ENCODE assay signal across 1 cellular context in the genomic region with DNA sequence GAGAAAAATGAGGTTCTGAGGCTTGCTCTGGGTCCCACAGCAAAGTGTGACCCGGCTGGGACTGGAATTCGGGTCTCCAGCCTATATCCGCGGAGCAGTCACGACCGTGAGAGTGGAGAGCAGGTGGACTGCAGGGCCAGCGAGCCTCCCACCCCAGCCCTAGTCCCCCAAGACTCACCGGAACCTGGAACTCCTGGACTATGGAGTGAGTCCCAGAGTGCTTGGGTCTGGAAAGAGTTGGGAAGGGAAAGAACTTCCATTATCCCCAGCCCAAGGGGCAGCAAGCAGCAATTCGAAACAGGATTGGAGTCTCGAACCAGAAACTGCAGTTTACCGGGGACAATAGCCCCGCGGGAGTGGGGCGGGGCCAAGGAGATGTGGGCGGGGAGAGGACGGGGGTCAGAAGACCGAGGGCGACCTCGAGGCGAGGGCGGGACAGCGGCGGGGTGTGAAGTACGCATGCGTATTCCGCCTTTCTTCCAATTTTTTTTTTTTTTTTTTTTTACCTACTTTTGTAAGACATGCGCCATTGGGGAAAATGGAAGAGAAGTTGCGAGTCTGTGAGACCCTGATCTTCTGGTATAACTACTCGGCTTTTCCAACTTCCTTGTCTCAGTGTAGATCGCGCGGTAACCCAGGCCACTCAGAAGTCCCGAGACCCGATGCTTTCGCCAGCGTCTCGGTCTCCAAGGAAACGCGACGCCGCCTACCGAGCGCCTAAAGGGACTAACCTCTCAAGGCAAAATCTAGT.
TF ChIP-seq lines count a peak whose summit lies in the region.

A gene with protein sequence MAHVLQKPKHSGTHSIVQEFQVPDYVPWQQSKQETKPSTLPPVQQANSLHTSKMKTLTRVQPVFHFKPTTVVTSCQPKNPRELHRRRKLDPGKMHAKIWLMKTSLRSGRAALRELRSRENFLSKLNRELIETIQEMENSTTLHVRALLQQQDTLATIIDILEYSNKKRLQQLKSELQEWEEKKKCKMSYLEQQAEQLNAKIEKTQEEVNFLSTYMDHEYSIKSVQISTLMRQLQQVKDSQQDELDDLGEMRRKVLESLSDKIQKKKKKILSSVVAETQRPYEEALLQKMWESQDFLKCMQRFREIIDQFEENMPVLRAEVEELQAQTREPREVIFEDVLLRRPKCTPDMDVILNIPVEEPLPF (minus strand): TSS at position 670 of the 751 bp plus-strand sequence. CDS start 140 bp downstream, at position 530.

TF ChIP-seq in HCT116, 20 proteins besides CTCF, POLR2A, EP300 and RAD21 (continued from another document):
- peak; percentile 8; the same call in 1 of the 2 replicates for TF ChIP-seq CBX3 (IDR thresholded peaks at IDR 0.05; ENCODE audit: low read depth)
- no peak for TF ChIP-seq SRF (IDR thresholded peaks at IDR 0.05; ENCODE audit: low read depth)
- peak; percentile 76 for TF ChIP-seq POLR2AphosphoS5 (IDR thresholded peaks at IDR 0.05; ENCODE audit: low read depth, low read length)
- no peak for TF ChIP-seq JUND (IDR thresholded peaks at IDR 0.05)
- peak; percentile 80 for TF ChIP-seq SIN3A (IDR thresholded peaks at IDR 0.05; ENCODE audit: low read depth)
- TF ChIP-seq, protein P1, sequence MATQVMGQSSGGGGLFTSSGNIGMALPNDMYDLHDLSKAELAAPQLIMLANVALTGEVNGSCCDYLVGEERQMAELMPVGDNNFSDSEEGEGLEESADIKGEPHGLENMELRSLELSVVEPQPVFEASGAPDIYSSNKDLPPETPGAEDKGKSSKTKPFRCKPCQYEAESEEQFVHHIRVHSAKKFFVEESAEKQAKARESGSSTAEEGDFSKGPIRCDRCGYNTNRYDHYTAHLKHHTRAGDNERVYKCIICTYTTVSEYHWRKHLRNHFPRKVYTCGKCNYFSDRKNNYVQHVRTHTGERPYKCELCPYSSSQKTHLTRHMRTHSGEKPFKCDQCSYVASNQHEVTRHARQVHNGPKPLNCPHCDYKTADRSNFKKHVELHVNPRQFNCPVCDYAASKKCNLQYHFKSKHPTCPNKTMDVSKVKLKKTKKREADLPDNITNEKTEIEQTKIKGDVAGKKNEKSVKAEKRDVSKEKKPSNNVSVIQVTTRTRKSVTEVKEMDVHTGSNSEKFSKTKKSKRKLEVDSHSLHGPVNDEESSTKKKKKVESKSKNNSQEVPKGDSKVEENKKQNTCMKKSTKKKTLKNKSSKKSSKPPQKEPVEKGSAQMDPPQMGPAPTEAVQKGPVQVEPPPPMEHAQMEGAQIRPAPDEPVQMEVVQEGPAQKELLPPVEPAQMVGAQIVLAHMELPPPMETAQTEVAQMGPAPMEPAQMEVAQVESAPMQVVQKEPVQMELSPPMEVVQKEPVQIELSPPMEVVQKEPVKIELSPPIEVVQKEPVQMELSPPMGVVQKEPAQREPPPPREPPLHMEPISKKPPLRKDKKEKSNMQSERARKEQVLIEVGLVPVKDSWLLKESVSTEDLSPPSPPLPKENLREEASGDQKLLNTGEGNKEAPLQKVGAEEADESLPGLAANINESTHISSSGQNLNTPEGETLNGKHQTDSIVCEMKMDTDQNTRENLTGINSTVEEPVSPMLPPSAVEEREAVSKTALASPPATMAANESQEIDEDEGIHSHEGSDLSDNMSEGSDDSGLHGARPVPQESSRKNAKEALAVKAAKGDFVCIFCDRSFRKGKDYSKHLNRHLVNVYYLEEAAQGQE (IDR thresholded peaks at IDR 0.05; ENCODE audit: low read depth): no peak
- no peak for TF ChIP-seq EGR1 (IDR thresholded peaks at IDR 0.05; ENCODE audit: low read depth)
- TF ChIP-seq, protein P2, sequence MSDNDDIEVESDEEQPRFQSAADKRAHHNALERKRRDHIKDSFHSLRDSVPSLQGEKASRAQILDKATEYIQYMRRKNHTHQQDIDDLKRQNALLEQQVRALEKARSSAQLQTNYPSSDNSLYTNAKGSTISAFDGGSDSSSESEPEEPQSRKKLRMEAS (IDR thresholded peaks at IDR 0.05): peak; percentile 60; the same call in 1 of the 2 replicates
- TF ChIP-seq EZH2 (IDR thresholded peaks at IDR 0.05): no peak
- TF ChIP-seq ZFX (IDR thresholded peaks at IDR 0.05): no peak
- TF ChIP-seq SP1 (IDR thresholded peaks at IDR 0.05; ENCODE audit: low read depth): peak; percentile 31; the same call in 1 of the 2 replicates
